In genomic region chr5:173303878-173304590, GRCh38 we compare ENCODE assay signal across 15 cellular contexts. TPM values are rescaled to one million over a fixed set of nuclear protein-coding genes. Genes with fewer than 3 reads are reported as not detected.
DNase-seq lines count a peak whose midpoint lies in the region; ATAC-seq and TF ChIP-seq lines count a peak whose summit lies in the region.
"Had no signal": no experiment of that assay in that cellular context is flagged by ENCODE, and none has a peak within 500 bp of the region (broad histone marks: within the 10 kb centered on the region; RNA-seq: fewer than 3 reads in every experiment).

No MANE protein-coding gene starts in this region.

- in situ Hi-C loops in GM23248 (cut with MboI): no loop called here

- H3K36me3 ChIP-seq in GM23248 (ENCODE audit: low read depth): no peaks in the 10 kb centered on the region
- H3K36me3 ChIP-seq: suprapubic skin had no signal

- H3K4me1 ChIP-seq in GM23248 (ENCODE audit: insufficient read depth): peaks cover 11% of the 10 kb centered on the region

- H3K4me3 ChIP-seq in GM23248: no peak overlapping the region
- H3K4me3 ChIP-seq in choroid plexus epithelial cell (ENCODE audit: low read depth, low read length): no peak overlapping the region
- H3K4me3 ChIP-seq: skin epidermis, suprapubic skin had no signal

- H3K9me3 ChIP-seq in GM23248 (ENCODE audit: low read depth): no peaks in the 10 kb centered on the region
- H3K9me3 ChIP-seq: suprapubic skin had no signal

- H3K4me2 ChIP-seq in GM23248 (ENCODE audit: unreplicated experiment): no peak overlapping the region

- no peak overlapping the region for H3K27ac ChIP-seq in GM23248
- H3K27ac ChIP-seq: skin epidermis, suprapubic skin had no signal

- H2AFZ ChIP-seq in GM23248: no peak overlapping the region

- peak; percentile 32 for DNase-seq in GM23248
- DNase-seq in HuH-7.5 (ENCODE audit: low spot score): peak; percentile 66
- peak; percentile 69 for DNase-seq in choroid plexus epithelial cell (ENCODE audit: low read depth)
- no peak for DNase-seq in neural crest cell (ENCODE audit: low read depth, low spot score)
- DNase-seq in AML-193 (lab: John Stamatoyannopoulos, UW): no peak
- DNase-seq: activated naive CD4-positive, alpha-beta T cell treated with anti-CD3 and anti-CD28 coated beads for 36 hours; CD8-positive, alpha-beta T cell; GOT3; KBM-7; T1000 had no signal

- 73% methylated on average over 13 of the region's 13 CpGs for WGBS in GM23248 (ENCODE audit: low coverage in 1 of 2, low lambda C conversion rate in 2 of 2, missing lambda C conversion rate in 2 of 2), 2 experiments

- H3K27ac Mint-ChIP-seq in neural crest cell (ENCODE audit: unreplicated experiment): no peak overlapping the region
- H3K27ac Mint-ChIP-seq: activated naive CD4-positive, alpha-beta T cell treated with anti-CD3 and anti-CD28 coated beads for 36 hours; CD8-positive, alpha-beta T cell had no signal

- no peaks in the 10 kb centered on the region for H3K9me2 ChIP-seq in GM23248 (ENCODE audit: insufficient read depth)

- no peaks in the 10 kb centered on the region for H4K20me1 ChIP-seq in GM23248 (ENCODE audit: insufficient read depth)

- no peaks in the 10 kb centered on the region for H3F3A ChIP-seq in GM23248 (ENCODE audit: insufficient read depth)

- H3K4me3 Mint-ChIP-seq in neural crest cell: peak overlapping the region; percentile 11
- H3K4me3 Mint-ChIP-seq: activated naive CD4-positive, alpha-beta T cell treated with anti-CD3 and anti-CD28 coated beads for 36 hours; CD8-positive, alpha-beta T cell had no signal

- TF ChIP-seq CTCF in choroid plexus epithelial cell (conservative IDR thresholded peaks at IDR 0.05; ENCODE audit: low read depth, low read length): no peak
- TF ChIP-seq CTCF in neural crest cell (conservative IDR thresholded peaks at IDR 0.05): no peak

- peaks cover 5% of the 10 kb centered on the region for H3K36me3 Mint-ChIP-seq in neural crest cell (ENCODE audit: low read depth)
- H3K36me3 Mint-ChIP-seq: CD8-positive, alpha-beta T cell had no signal

- ATAC-seq in HG02588 (IDR thresholded peaks at IDR 0.05; ENCODE audit: unreplicated experiment): no peak
- ATAC-seq in GM21423 (IDR thresholded peaks at IDR 0.05; ENCODE audit: unreplicated experiment): no peak
- ATAC-seq: CD8-positive, alpha-beta T cell; esophagus mucosa had no signal

- no peaks in the 10 kb centered on the region for H3K79me2 ChIP-seq in GM23248 (ENCODE audit: insufficient read depth)

- peaks cover 9% of the 10 kb centered on the region for H3K27me3 Mint-ChIP-seq in neural crest cell (ENCODE audit: low read depth)

- H3K9ac ChIP-seq in GM23248: no peak overlapping the region

- peaks cover 8% of the 10 kb centered on the region for H3K9me3 Mint-ChIP-seq in neural crest cell

- H3K27me3 ChIP-seq in GM23248 (replicated peaks; ENCODE audit: insufficient read depth): no peaks in the 10 kb centered on the region
- H3K27me3 ChIP-seq: suprapubic skin had no signal

- H3K4me1 Mint-ChIP-seq in neural crest cell: peaks cover 58% of the 10 kb centered on the region

RNA-seq across cellular contexts. Expression of gene STC2, which starts 24.2 kb away (rescaled TPM):
- total RNA-seq in GM23248 (2014; rRNA removed; shearing (Covaris generic)): 281 and 330 TPM in 2 replicates
- polyA plus RNA-seq in GM23248 (2016; fragmentation: Nextera tagmentation; extraction: Ambion mirVana): 173 and 184 TPM in 2 replicates
- total RNA-seq in neural crest cell: 2.6 and 3.8 TPM in 2 replicates
- total RNA-seq: CD8-positive, alpha-beta T cell had no signal

Comparison
In these comparisons a context has a peak if more than half of its experiments do, and no peak if none do; other contexts are left out.
1. DNase-seq: peak in GM23248 (single experiment), HuH-7.5 (single experiment) and choroid plexus epithelial cell (single experiment); none in neural crest cell (single experiment) and AML-193 (0 of 2).
2. RNA of gene STC2, which starts 24.2 kb away (total RNA-seq): 281 to 330 TPM in GM23248; 2.6 to 3.8 TPM in neural crest cell; every median in the first group is over 10 times any median in the second.